ENCODE assay signal across 2 cellular contexts in genomic region chr21:45324430-45325205, GRCh38.
A peak's percentile ranks its signal among the peaks of the same experiment; 100 is the strongest.
TF ChIP-seq lines count a peak whose summit lies in the region.

No MANE protein-coding gene starts in this region.

TF ChIP-seq in A549, 52 proteins besides CTCF, POLR2A, EP300 and RAD21:
- TF ChIP-seq E2F6 (IDR thresholded peaks at IDR 0.05; ENCODE audit: borderline replicate concordance, low read depth) (peak; percentile 29; the same call in 1 of the 2 replicates), RNF2 (IDR thresholded peaks at IDR 0.05; ENCODE audit: borderline replicate concordance, low read depth) (no peak), NPAS2 (CRISPR knock-in tag; IDR thresholded peaks at IDR 0.05; ENCODE audit: borderline replicate concordance) (no peak), TFCP2L1 (CRISPR knock-in tag; IDR thresholded peaks at IDR 0.05) (no peak), RCOR1 (IDR thresholded peaks at IDR 0.05; ENCODE audit: low read depth, low read length) (no peak), HES2 (IDR thresholded peaks at IDR 0.05) (no peak), MAFK (IDR thresholded peaks at IDR 0.05; ENCODE audit: partially characterized antibody) (no peak), PBX3 (IDR thresholded peaks at IDR 0.05) (no peak; the same call in 1 of the 2 replicates), HOXA7 (CRISPR knock-in tag; IDR thresholded peaks at IDR 0.05) (no peak), EHF (CRISPR knock-in tag; IDR thresholded peaks at IDR 0.05) (peak; percentile 69; the same call in 1 of the 2 replicates), SREBF2 (IDR thresholded peaks at IDR 0.05) (no peak), JUN (IDR thresholded peaks at IDR 0.05) (peak in 1 of 2 experiments; percentile 31; a peak in 2 of 5 replicates), MAX (IDR thresholded peaks at IDR 0.05) (peak; percentile 77), ZSCAN20 (CRISPR knock-in tag; IDR thresholded peaks at IDR 0.05) (no peak), ZC3H11A (IDR thresholded peaks at IDR 0.05) (no peak), MYC (IDR thresholded peaks at IDR 0.05; ENCODE audit: borderline replicate concordance, low read length) (no peak), KDM1A (IDR thresholded peaks at IDR 0.05; ENCODE audit: low read depth) (no peak), HOXB5 (CRISPR knock-in tag; IDR thresholded peaks at IDR 0.05) (no peak), HDAC2 (IDR thresholded peaks at IDR 0.05) (no peak), CHD2 (IDR thresholded peaks at IDR 0.05; ENCODE audit: low read length, partially characterized antibody) (no peak), MAZ (IDR thresholded peaks at IDR 0.05; ENCODE audit: borderline replicate concordance, low read depth, low read length) (no peak), BHLHE40 (IDR thresholded peaks at IDR 0.05; ENCODE audit: low read depth, low read length) (no peak), SMC3 (IDR thresholded peaks at IDR 0.05) (peak; percentile 30; the same call in 1 of the 3 replicates), JUNB (IDR thresholded peaks at IDR 0.05) (no peak), FOXS1 (CRISPR knock-in tag; IDR thresholded peaks at IDR 0.05) (no peak), FOSL2 (IDR thresholded peaks at IDR 0.05) (no peak), FOSL2 (CRISPR knock-in tag; IDR thresholded peaks at IDR 0.05) (no peak), ESRRA (IDR thresholded peaks at IDR 0.05; ENCODE audit: borderline replicate concordance, low read length) (no peak), ELK1 (IDR thresholded peaks at IDR 0.05; ENCODE audit: low read depth, low read length) (no peak)

TF ChIP-seq in HEK293, 187 proteins besides CTCF, POLR2A, EP300 and RAD21 (continued from another document):
- no peak for TF ChIP-seq ZNF514 (tag by site-specific recombination; IDR thresholded peaks at IDR 0.05)
